9 cellular contexts compared by ENCODE assay signal in genomic region chr11:68460741-68461283, GRCh38. TPM values are rescaled to one million over a fixed set of nuclear protein-coding genes. Genes with fewer than 3 reads are reported as not detected.
DNase-seq lines count a peak whose midpoint lies in the region; ATAC-seq, FAIRE-seq and TF ChIP-seq lines count a peak whose summit lies in the region.
"Had no signal": no experiment of that assay in that cellular context is flagged by ENCODE, and none has a peak within 500 bp of the region (broad histone marks: within the 10 kb centered on the region; RNA-seq: fewer than 3 reads in every experiment).

TSS of gene PPP6R3 (plus strand) at chr11:68460752. CDS start at chr11:68537665, 76,913 bp downstream.

- H4K20me1 ChIP-seq in OCI-LY3 (ENCODE audit: insufficient read depth, low read length), result peaks cover 48% of the 10 kb centered on the region

- no peaks in the 10 kb centered on the region for H3K9me3 Mint-ChIP-seq in effector memory CD8-positive, alpha-beta T cell

- H3K27me3 Mint-ChIP-seq in effector memory CD8-positive, alpha-beta T cell, result no peaks in the 10 kb centered on the region

- peak within 1 kb of the TSS; percentile 87 for H3K4me3 ChIP-seq in HAP-1
- H3K4me3 ChIP-seq in OCI-LY3 (ENCODE audit: low read length), result peak within 1 kb of the TSS; percentile 98
- H3K4me3 ChIP-seq in mucosa of rectum (ENCODE audit: low read length in 2 of 2), result peak within 1 kb of the TSS; percentile 89 to 92

- H3K27ac ChIP-seq in OCI-LY3 (ENCODE audit: low read length) (peak within 1 kb of the TSS; percentile 63), mucosa of rectum (ENCODE audit: low read depth in 2 of 2, low read length in 2 of 2) (peak within 1 kb of the TSS; percentile 96)

- H3K9ac ChIP-seq in OCI-LY3 (ENCODE audit: low read length), result peak within 1 kb of the TSS; percentile 87
- H3K9ac ChIP-seq in mucosa of rectum (ENCODE audit: low read depth in 1 of 2, low read length in 2 of 2), result peak within 1 kb of the TSS; percentile 88 to 89

- H3K4me1 ChIP-seq in HAP-1, result peaks cover 13% of the 10 kb centered on the region
- peaks cover 22% of the 10 kb centered on the region for H3K4me1 ChIP-seq in OCI-LY3 (ENCODE audit: low read length)
- peaks cover 33 to 42% of the 10 kb centered on the region in 2 donors for H3K4me1 ChIP-seq in mucosa of rectum (ENCODE audit: control insufficient read depth in 2 of 2, insufficient read depth in 2 of 2, low read length in 2 of 2)

- no peaks in the 10 kb centered on the region for H3K27me3 ChIP-seq in HAP-1 (ENCODE audit: low read depth)
- peaks cover 2% of the 10 kb centered on the region; the same call in 1 of the 2 replicates for H3K27me3 ChIP-seq in OCI-LY3 (ENCODE audit: low read depth, low read length)
- H3K27me3 ChIP-seq in mucosa of rectum (ENCODE audit: control insufficient read depth in 2 of 2, insufficient read depth in 2 of 2, low read length in 2 of 2), result no peaks in the 10 kb centered on the region

- peaks cover 37% of the 10 kb centered on the region for H3K36me3 Mint-ChIP-seq in effector memory CD8-positive, alpha-beta T cell (ENCODE audit: insufficient read depth)

- peaks cover 32 to 35% of the 10 kb centered on the region in 2 donors for H3K4me1 Mint-ChIP-seq in effector memory CD8-positive, alpha-beta T cell (ENCODE audit: low read depth in 2 of 2)

- H3K36me3 ChIP-seq in HAP-1 (replicated peaks), result peaks cover 4% of the 10 kb centered on the region
- H3K36me3 ChIP-seq in OCI-LY3 (replicated peaks; ENCODE audit: low read depth, low read length), result peaks cover 8% of the 10 kb centered on the region
- no peaks in the 10 kb centered on the region for H3K36me3 ChIP-seq in mucosa of rectum (ENCODE audit: control insufficient read depth in 2 of 2, insufficient read depth in 2 of 2, low read length in 2 of 2)

- H3K9me3 ChIP-seq in HAP-1 (no peaks in the 10 kb centered on the region), OCI-LY3 (ENCODE audit: insufficient read depth, low read length) (no peaks in the 10 kb centered on the region), mucosa of rectum (ENCODE audit: control insufficient read depth in 2 of 2, low read length in 2 of 2) (no peaks in the 10 kb centered on the region)

- peak; percentile 76; the same call in 1 of the 2 replicates for TF ChIP-seq POLR2A in GM12892 (IDR thresholded peaks at IDR 0.05; ENCODE audit: low read depth, low read length)

- DNase-seq in GM12892 (ENCODE audit: insufficient read length) (no peak), HAP-1 (ENCODE audit: low spot score in 2 of 2) (no peak), inferior parietal cortex (ENCODE audit: extremely low spot score) (no peak), CD1c-positive myeloid dendritic cell (ENCODE audit: extremely low spot score) (no peak), COLO829 (ENCODE audit: low spot score) (no peak)
- DNase-seq in effector memory CD8-positive, alpha-beta T cell, result no peak

- in situ Hi-C loops in HAP-1 (cut with MboI; ENCODE audit: low sequenced_read_pairs), result no loop called here

- no peak for ATAC-seq in effector memory CD8-positive, alpha-beta T cell (replicated peaks)

- H3K4me3 Mint-ChIP-seq in effector memory CD8-positive, alpha-beta T cell, result peak within 1 kb of the TSS; percentile 94 to 96

- no peak for FAIRE-seq in GM12892 (lab: Jason Lieb, UNC)
- FAIRE-seq: colon had no signal

- peak within 1 kb of the TSS; percentile 99 to 100 for H3K27ac Mint-ChIP-seq in effector memory CD8-positive, alpha-beta T cell

- peak within 1 kb of the TSS; percentile 96 for H2AFZ ChIP-seq in OCI-LY3 (ENCODE audit: low read depth, low read length)

- peak within 1 kb of the TSS; percentile 99 for H3K4me2 ChIP-seq in OCI-LY3 (ENCODE audit: low read length)

- peaks cover 53% of the 10 kb centered on the region for H3K79me2 ChIP-seq in OCI-LY3 (ENCODE audit: low read length)

- no peak for TF ChIP-seq CTCF in OCI-LY3 (IDR thresholded peaks at IDR 0.05; ENCODE audit: low read depth, low read length)

RNA-seq across cellular contexts. Expression of gene PPP6R3, which starts in this region (rescaled TPM):
- 49.7 TPM for polyA plus RNA-seq in GM12892 (2012; ENCODE audit: missing spikeins)
